Comparison of ENCODE assay signal across 19 cellular contexts in the genomic region with DNA sequence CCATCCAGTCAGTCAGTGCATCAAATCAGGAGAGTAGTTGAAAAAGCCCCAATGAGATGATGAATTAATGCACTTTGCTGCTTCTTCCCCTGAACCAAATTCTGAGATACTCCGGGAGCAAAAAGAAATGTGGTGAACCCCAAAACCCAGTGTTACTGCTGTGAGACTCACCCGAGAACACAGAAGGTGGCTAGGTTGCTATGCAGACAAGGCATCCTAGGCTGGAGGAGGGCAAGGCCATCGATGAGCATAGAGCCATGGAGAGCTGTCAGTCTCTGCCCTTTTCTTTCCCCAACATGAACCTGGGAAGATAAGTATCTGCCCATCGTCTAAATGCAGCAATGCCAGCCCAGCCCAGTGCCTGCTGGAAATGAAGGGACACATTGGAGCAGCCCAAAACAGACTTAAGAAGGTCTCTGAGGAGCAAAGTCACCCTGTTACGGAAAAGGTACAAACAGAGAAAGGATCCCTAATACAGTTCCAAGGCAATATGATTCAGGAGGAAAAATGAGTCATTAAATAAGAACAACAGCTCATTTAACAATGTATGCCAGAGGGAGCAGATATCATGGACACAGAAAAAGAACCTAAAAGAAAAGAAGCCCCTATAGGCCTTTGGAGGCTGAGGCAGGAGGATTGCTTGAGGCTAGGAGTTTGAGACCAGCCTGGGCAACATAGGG.
DNase-seq lines count a peak whose midpoint lies in the region; ATAC-seq and TF ChIP-seq lines count a peak whose summit lies in the region.
"Had no signal": no experiment of that assay in that cellular context is flagged by ENCODE, and none has a peak within 500 bp of the region (broad histone marks: within the 10 kb centered on the region; RNA-seq: fewer than 3 reads in every experiment).

No MANE protein-coding gene starts in this region.

- ATAC-seq in RWPE2 (ENCODE audit: low read depth) (0 out of 3 replicates have a peak, but pooled peaks have one; percentile 42), HG03139 (IDR thresholded peaks at IDR 0.05; ENCODE audit: unreplicated experiment) (no peak), GM21423 (IDR thresholded peaks at IDR 0.05; ENCODE audit: unreplicated experiment) (no peak)
- ATAC-seq: CD8-positive, alpha-beta T cell; K562 had no signal

- intact Hi-C loops in activated CD4-positive, alpha-beta T cell treated with anti-CD3 and anti-CD28 coated beads, Interleukin-2, amount 10 ng/mL, durations not matched to agents 24 days and 14 days (cut with micrococcal nuclease), result no loop called here
- intact Hi-C loops in esophagus muscularis mucosa (cut with DNase I), result no loop called here

- peaks cover 6% of the 10 kb centered on the region for H3K4me1 ChIP-seq in RWPE2 (ENCODE audit: insufficient read depth, poor library complexity, severe bottlenecking)
- H3K4me1 ChIP-seq in esophagus muscularis mucosa, result peaks cover 0 to 27% (median 21%) of the 10 kb centered on the region in 4 donors
- H3K4me1 ChIP-seq in osteoblast (ENCODE audit: insufficient read depth, low read length), result peaks cover 7% of the 10 kb centered on the region

- H3K36me3 Mint-ChIP-seq in activated CD4-positive, alpha-beta T cell treated with anti-CD3 and anti-CD28 coated beads, Interleukin-2, amount 10 ng/mL, durations not matched to agents 24 days and 14 days (ENCODE audit: low read depth), result no peaks in the 10 kb centered on the region
- H3K36me3 Mint-ChIP-seq: CD8-positive, alpha-beta T cell had no signal

- no peak for TF ChIP-seq EP300 in esophagus muscularis mucosa (IDR thresholded peaks at IDR 0.05)

- H3K27ac ChIP-seq in RWPE2 (ENCODE audit: poor library complexity, severe bottlenecking) (no peak overlapping the region), esophagus muscularis mucosa (replicated peaks in 1 of 4) (no peak overlapping the region), osteoblast (ENCODE audit: low read depth, low read length) (no peak overlapping the region)
- H3K27ac ChIP-seq: 22Rv1 had no signal

- H3K79me2 ChIP-seq in osteoblast (ENCODE audit: insufficient read depth, low read length), result no peaks in the 10 kb centered on the region

- no peak for TF ChIP-seq POLR2A in esophagus muscularis mucosa (IDR thresholded peaks at IDR 0.05; ENCODE audit: low read depth)

- H3K27ac Mint-ChIP-seq in activated CD4-positive, alpha-beta T cell treated with anti-CD3 and anti-CD28 coated beads, Interleukin-2, amount 10 ng/mL, durations not matched to agents 24 days and 14 days, result no peak overlapping the region
- H3K27ac Mint-ChIP-seq: CD8-positive, alpha-beta T cell had no signal

- H3K27me3 Mint-ChIP-seq in activated CD4-positive, alpha-beta T cell treated with anti-CD3 and anti-CD28 coated beads, Interleukin-2, amount 10 ng/mL, durations not matched to agents 24 days and 14 days, result no peaks in the 10 kb centered on the region

- H3K36me3 ChIP-seq in RWPE2 (ENCODE audit: low read depth) (no peaks in the 10 kb centered on the region), esophagus muscularis mucosa (no peaks in the 10 kb centered on the region), osteoblast (ENCODE audit: insufficient read depth, low read length) (no peaks in the 10 kb centered on the region)

- H3K4me3 ChIP-seq in RWPE2 (ENCODE audit: severe bottlenecking), result no peak overlapping the region
- H3K4me3 ChIP-seq in esophagus muscularis mucosa, result no peak overlapping the region
- H3K4me3 ChIP-seq in osteoblast (ENCODE audit: insufficient read depth, low read length), result no peak overlapping the region
- H3K4me3 ChIP-seq: K562 had no signal

- H3K4me2 ChIP-seq in osteoblast (ENCODE audit: insufficient read depth, low read length), result no peak overlapping the region

- H3K9me3 Mint-ChIP-seq in activated CD4-positive, alpha-beta T cell treated with anti-CD3 and anti-CD28 coated beads, Interleukin-2, amount 10 ng/mL, durations not matched to agents 24 days and 14 days, result peaks cover 9% of the 10 kb centered on the region
- H3K9me3 Mint-ChIP-seq: CD8-positive, alpha-beta T cell had no signal

- TF ChIP-seq CTCF in RWPE2 (IDR thresholded peaks at IDR 0.05; ENCODE audit: poor library complexity, severe bottlenecking) (no peak), esophagus muscularis mucosa (IDR thresholded peaks at IDR 0.05) (no peak), osteoblast (IDR thresholded peaks at IDR 0.05; ENCODE audit: extremely low read depth, low read depth, low read length) (no peak)

- no peak overlapping the region for H3K4me3 Mint-ChIP-seq in activated CD4-positive, alpha-beta T cell treated with anti-CD3 and anti-CD28 coated beads, Interleukin-2, amount 10 ng/mL, durations not matched to agents 24 days and 14 days
- H3K4me3 Mint-ChIP-seq: CD8-positive, alpha-beta T cell had no signal

- H3K9me3 ChIP-seq in RWPE2 (ENCODE audit: severe bottlenecking) (no peaks in the 10 kb centered on the region), esophagus muscularis mucosa (no peaks in the 10 kb centered on the region), osteoblast (ENCODE audit: low read depth, low read length) (no peaks in the 10 kb centered on the region)

- 88% methylated on average over 5 of the region's 5 CpGs for WGBS in esophagus muscularis mucosa

- peak overlapping the region; percentile 49 for H2AFZ ChIP-seq in osteoblast (ENCODE audit: low read length)

- peaks cover 15% of the 10 kb centered on the region for H3K4me1 Mint-ChIP-seq in activated CD4-positive, alpha-beta T cell treated with anti-CD3 and anti-CD28 coated beads, Interleukin-2, amount 10 ng/mL, durations not matched to agents 24 days and 14 days

- DNase-seq in activated CD4-positive, alpha-beta T cell treated with anti-CD3 and anti-CD28 coated beads, Interleukin-2, amount 10 ng/mL, durations not matched to agents 24 days and 14 days, result peak; percentile 53
- DNase-seq in activated CD4-positive, alpha-beta T cell treated with anti-CD3 and anti-CD28 coated beads for 48 hours, result no peak
- DNase-seq in RWPE2 (ENCODE audit: low spot score) (no peak), esophagus muscularis mucosa (ENCODE audit: extremely low spot score) (peak; percentile 45), osteoblast (ENCODE audit: insufficient read length, low spot score, missing footprints) (peak; percentile 67)
- DNase-seq in activated naive CD4-positive, alpha-beta T cell (lab: John Stamatoyannopoulos, UW), result no peak
- DNase-seq: CD8-positive, alpha-beta T cell; DMS79; GOT3; MV-4-11; NCI-H1417; NCI-H187 treated with DMSO at 0.1 percent for 48 hours; NCI-H345; NCI-H526; RPMI8226 had no signal

- H3K27me3 ChIP-seq in RWPE2 (ENCODE audit: insufficient read depth, poor library complexity, severe bottlenecking), result no peaks in the 10 kb centered on the region
- no peaks in the 10 kb centered on the region for H3K27me3 ChIP-seq in esophagus muscularis mucosa
- no peaks in the 10 kb centered on the region for H3K27me3 ChIP-seq in osteoblast (ENCODE audit: insufficient read depth, low read length)

- H4K20me1 ChIP-seq in osteoblast (ENCODE audit: insufficient read depth, low read length), result no peaks in the 10 kb centered on the region

Comparison
In these comparisons a context has a peak if more than half of its experiments do, and no peak if none do; other contexts are left out.
1. DNase-seq: peak in activated CD4-positive, alpha-beta T cell treated with anti-CD3 and anti-CD28 coated beads, Interleukin-2, amount 10 ng/mL, durations not matched to agents 24 days and 14 days (single experiment), esophagus muscularis mucosa (single experiment) and osteoblast (single experiment); none in activated CD4-positive, alpha-beta T cell treated with anti-CD3 and anti-CD28 coated beads for 48 hours (single experiment), RWPE2 (single experiment) and activated naive CD4-positive, alpha-beta T cell (0 of 4).